11 cellular contexts compared by ENCODE assay signal in the genomic region with DNA sequence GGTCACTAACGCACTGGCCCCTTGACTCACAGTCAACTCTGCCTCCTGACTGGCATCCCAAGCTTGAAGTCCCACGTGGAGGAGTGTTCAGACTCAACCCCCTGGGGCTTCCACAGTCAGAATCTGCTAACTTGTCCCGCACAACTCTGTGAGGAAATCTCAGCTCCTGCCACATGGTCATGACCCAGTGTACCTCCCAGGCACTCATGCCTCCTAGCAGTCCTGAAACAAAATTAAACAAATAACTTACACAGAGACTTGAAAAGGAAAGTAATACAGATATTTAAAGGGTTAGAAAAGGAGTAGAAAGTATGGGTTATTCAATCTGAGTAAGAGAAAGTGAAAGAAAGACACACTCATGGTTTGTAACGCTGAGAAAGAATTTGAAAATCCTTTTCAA.
DNase-seq lines count a peak whose midpoint lies in the region; ATAC-seq lines count a peak whose summit lies in the region.
"Had no signal": no experiment of that assay in that cellular context is flagged by ENCODE, and none has a peak within 500 bp of the region (broad histone marks: within the 10 kb centered on the region; RNA-seq: fewer than 3 reads in every experiment).

No MANE protein-coding gene starts in this region.

- H3K4me1 Mint-ChIP-seq in activated CD8-positive, alpha-beta memory T cell treated with anti-CD3 and anti-CD28 coated beads, Interleukin-2, amount 10 ng/mL, durations not matched to agents 7 days and 5 days = peaks cover 16% of the 10 kb centered on the region
- H3K4me1 Mint-ChIP-seq in stimulated activated memory B cell treated with anti-CD40 and anti-IgM and Interleukin-4, amounts not matched to agents 10 μg/mL and 1 μg/mL and 100 μg/mL, for 72 hours = peaks cover 15% of the 10 kb centered on the region

- ATAC-seq in activated CD8-positive, alpha-beta memory T cell treated with anti-CD3 and anti-CD28 coated beads, Interleukin-2, amount 10 ng/mL, durations not matched to agents 7 days and 5 days = peak; percentile 72
- peak; percentile 71 for ATAC-seq in HG02938 (IDR thresholded peaks at IDR 0.05; ENCODE audit: unreplicated experiment)
- no peak for ATAC-seq in stimulated activated memory B cell treated with anti-CD40 and anti-IgM and Interleukin-4, amounts not matched to agents 10 μg/mL and 1 μg/mL and 100 μg/mL, for 72 hours

- peaks cover 9% of the 10 kb centered on the region for H3K4me1 ChIP-seq in adipocyte (ENCODE audit: control insufficient read depth, insufficient read depth, low read length)

- peaks cover 13% of the 10 kb centered on the region for H3K36me3 Mint-ChIP-seq in activated CD8-positive, alpha-beta memory T cell treated with anti-CD3 and anti-CD28 coated beads, Interleukin-2, amount 10 ng/mL, durations not matched to agents 7 days and 5 days
- H3K36me3 Mint-ChIP-seq in stimulated activated memory B cell treated with anti-CD40 and anti-IgM and Interleukin-4, amounts not matched to agents 10 μg/mL and 1 μg/mL and 100 μg/mL, for 72 hours = peaks cover 20% of the 10 kb centered on the region

- no peaks in the 10 kb centered on the region for H3K36me3 ChIP-seq in adipocyte (ENCODE audit: control insufficient read depth, insufficient read depth, low read length, severe bottlenecking)

- H3K9me3 ChIP-seq in adipocyte (ENCODE audit: control insufficient read depth, low read length) = no peaks in the 10 kb centered on the region

- no peak for DNase-seq in activated CD8-positive, alpha-beta memory T cell treated with anti-CD3 and anti-CD28 coated beads, Interleukin-2, amount 10 ng/mL, durations not matched to agents 7 days and 5 days
- no peak for DNase-seq in activated CD8-positive, alpha-beta memory T cell treated with anti-CD3 and anti-CD28 coated beads, Interleukin-2, amount 50 U/mL, for 48 hours
- peak; percentile 37 for DNase-seq in adipocyte (ENCODE audit: low read depth)
- DNase-seq in dedifferentiated amniotic fluid mesenchymal stem cell (ENCODE audit: extremely low spot score) = no peak
- no peak for DNase-seq in NCI-H1436 treated with DMSO at 0.1 percent for 48 hours (lab: John Stamatoyannopoulos, UW)
- DNase-seq in COLO829 (ENCODE audit: low spot score) = no peak
- DNase-seq: effector CD4-positive, alpha-beta T cell; naive B cell had no signal

- H3K4me3 Mint-ChIP-seq in activated CD8-positive, alpha-beta memory T cell treated with anti-CD3 and anti-CD28 coated beads, Interleukin-2, amount 10 ng/mL, durations not matched to agents 7 days and 5 days = peak overlapping the region; percentile 67
- H3K4me3 Mint-ChIP-seq in stimulated activated memory B cell treated with anti-CD40 and anti-IgM and Interleukin-4, amounts not matched to agents 10 μg/mL and 1 μg/mL and 100 μg/mL, for 72 hours = peak overlapping the region; percentile 4
- H3K4me3 Mint-ChIP-seq: B cell, naive B cell had no signal

- H3K9me3 Mint-ChIP-seq in activated CD8-positive, alpha-beta memory T cell treated with anti-CD3 and anti-CD28 coated beads, Interleukin-2, amount 10 ng/mL, durations not matched to agents 7 days and 5 days (ENCODE audit: low read depth) = no peaks in the 10 kb centered on the region
- no peaks in the 10 kb centered on the region for H3K9me3 Mint-ChIP-seq in stimulated activated memory B cell treated with anti-CD40 and anti-IgM and Interleukin-4, amounts not matched to agents 10 μg/mL and 1 μg/mL and 100 μg/mL, for 72 hours
- H3K9me3 Mint-ChIP-seq: naive B cell had no signal

- peak overlapping the region; percentile 50 for H3K4me3 ChIP-seq in adipocyte (ENCODE audit: low read length)

- CTCF ChIA-PET in activated CD8-positive, alpha-beta memory T cell treated with anti-CD3 and anti-CD28 coated beads, Interleukin-2, amount 10 ng/mL, durations not matched to agents 7 days and 5 days (lab: Charles Lee) = interaction anchor here (0.6 to 1.6 kb wide), 4 partner anchors 10 to 524 kb away, joined by 3 read pairs; no protein-coding TSS in a partner anchor

- H3K27me3 Mint-ChIP-seq in activated CD8-positive, alpha-beta memory T cell treated with anti-CD3 and anti-CD28 coated beads, Interleukin-2, amount 10 ng/mL, durations not matched to agents 7 days and 5 days = peaks cover 3% of the 10 kb centered on the region
- no peaks in the 10 kb centered on the region for H3K27me3 Mint-ChIP-seq in stimulated activated memory B cell treated with anti-CD40 and anti-IgM and Interleukin-4, amounts not matched to agents 10 μg/mL and 1 μg/mL and 100 μg/mL, for 72 hours
- H3K27me3 Mint-ChIP-seq: B cell, naive B cell had no signal

- H3K27me3 ChIP-seq in adipocyte (replicated peaks; ENCODE audit: control insufficient read depth, insufficient read depth, low read length) = no peaks in the 10 kb centered on the region

- H3K9ac ChIP-seq in adipocyte (ENCODE audit: low read length) = peak overlapping the region; percentile 50

- peak overlapping the region; percentile 38 for H3K27ac Mint-ChIP-seq in activated CD8-positive, alpha-beta memory T cell treated with anti-CD3 and anti-CD28 coated beads, Interleukin-2, amount 10 ng/mL, durations not matched to agents 7 days and 5 days
- H3K27ac Mint-ChIP-seq in stimulated activated memory B cell treated with anti-CD40 and anti-IgM and Interleukin-4, amounts not matched to agents 10 μg/mL and 1 μg/mL and 100 μg/mL, for 72 hours = peak overlapping the region; percentile 63
- H3K27ac Mint-ChIP-seq: B cell had no signal
